2 cellular contexts compared by ENCODE assay signal in genomic region chr3:20464237-20464636, GRCh38.
DNase-seq lines count a peak whose midpoint lies in the region; ATAC-seq, FAIRE-seq and TF ChIP-seq lines count a peak whose summit lies in the region.
"Not testable (repeated sequence)": the region's sequence is repeated elsewhere in the genome, so short reads cannot be mapped to it uniquely, and the experiment has no call there.

No MANE protein-coding gene starts in this region.

- POLR2A ChIA-PET in HEK293 (lab: Yijun Ruan, JAX), result not testable (repeated sequence)
- POLR2A ChIA-PET in K562 (lab: Yijun Ruan, JAX), result interaction anchor here (0.7 kb wide), 1 partner anchor 772 kb away, joined by 3 read pairs; no protein-coding TSS in a partner anchor

- not testable (repeated sequence) for H2AFZ ChIP-seq in K562 (ENCODE audit: low read depth, low read length)

- not testable (repeated sequence) for H3K9ac ChIP-seq in K562 (ENCODE audit: insufficient read depth in 1 of 2, low read depth in 2 of 2, low read length in 2 of 2)

- not testable (repeated sequence) for BruUV-seq in K562 (replicated peaks; lab: Mats Ljungman, UMichigan)

- 0% methylated on average over 2 of the region's 2 CpGs for WGBS in K562 (ENCODE audit: insufficient coverage, low coverage, missing lambda C conversion rate)

- not testable (repeated sequence) for TF ChIP-seq EP300 in K562 (IDR thresholded peaks at IDR 0.05; ENCODE audit: low read length)

- not testable (repeated sequence) for H3K4me1 ChIP-seq in HEK293 (ENCODE audit: control insufficient read depth, insufficient read depth, low read length); K562 (replicated peaks in 1 of 2; ENCODE audit: control insufficient read depth in 2 of 2, insufficient read depth in 2 of 2, low read length in 2 of 2)

- H4K20me1 ChIP-seq in K562 (replicated peaks; ENCODE audit: control insufficient read depth, insufficient read depth, low read length), result not testable (repeated sequence)

- TF ChIP-seq CTCF in HEK293 (tag by site-specific recombination; IDR thresholded peaks at IDR 0.05); K562 (IDR thresholded peaks at IDR 0.05 in 2 of 3, conservative IDR thresholded peaks at IDR 0.05 in 1 of 3; ENCODE audit: insufficient read depth in 2 of 3, low read depth in 1 of 3, low read length in 3 of 3): not testable (repeated sequence)

- H3K9me3 ChIP-seq in HEK293 (ENCODE audit: control insufficient read depth, insufficient read depth, low read depth, low read length); K562 (replicated peaks; ENCODE audit: control insufficient read depth, insufficient read depth, low read depth, low read length): not testable (repeated sequence)

- H3K9me1 ChIP-seq in K562 (ENCODE audit: control insufficient read depth, insufficient read depth, low read length), result not testable (repeated sequence)

- in situ Hi-C loops in K562 (cut with MboI), result not testable (repeated sequence)

- not testable (repeated sequence) for H3K36me3 ChIP-seq in HEK293 (ENCODE audit: control insufficient read depth in 2 of 2, insufficient read depth in 1 of 2, low read length in 2 of 2); K562 (ENCODE audit: control insufficient read depth, insufficient read depth, low read length)

- TF ChIP-seq RAD21 in K562 (CRISPR knock-in tag; conservative IDR thresholded peaks at IDR 0.05 in 1 of 2, IDR thresholded peaks at IDR 0.05 in 1 of 2), result not testable (repeated sequence)

- not testable (repeated sequence) for DNase-seq in K562 (ENCODE audit: extremely low read depth in 1 of 4, low spot score in 3 of 4)

- not testable (repeated sequence) for TF ChIP-seq POLR2A in K562 (conservative IDR thresholded peaks at IDR 0.05)

- intact Hi-C loops in K562 (cut with micrococcal nuclease), result loop anchor here (5.0 kb wide), 1 partner anchor 122 kb away; no protein-coding TSS in a partner anchor

- ATAC-seq in K562, result not testable (repeated sequence)

- H3K79me2 ChIP-seq in K562 (ENCODE audit: control insufficient read depth, insufficient read depth, low read length), result not testable (repeated sequence)

- not testable (repeated sequence) for H3K27me3 ChIP-seq in K562 (ENCODE audit: control insufficient read depth in 2 of 2, insufficient read depth in 2 of 2, low read length in 2 of 2)

- H3K27ac ChIP-seq in HEK293 (ENCODE audit: extremely low read depth, low read depth, low read length); K562 (ENCODE audit: extremely low read depth, low read depth, low read length): not testable (repeated sequence)

- H3K4me2 ChIP-seq in K562 (ENCODE audit: insufficient read depth, low read length), result not testable (repeated sequence)

- FAIRE-seq in K562 (lab: Jason Lieb, UNC), result not testable (repeated sequence)

- CTCF ChIA-PET in HEK293 (lab: Yijun Ruan, JAX); K562 (lab: Yijun Ruan, JAX; ENCODE audit: low intra/inter-chr PET ratio): not testable (repeated sequence)

- H3K4me3 ChIP-seq in HEK293 (ENCODE audit: low read depth, low read length); K562: not testable (repeated sequence)

TF ChIP-seq in HEK293, 187 proteins besides CTCF, POLR2A, EP300 and RAD21:
- TF ChIP-seq ZNF146 (tag by site-specific recombination; IDR thresholded peaks at IDR 0.05), result peak; percentile 71; the same call in 1 of the 2 replicates

TF ChIP-seq in K562, 482 proteins besides CTCF, POLR2A, EP300 and RAD21:
- peak; percentile 88 for TF ChIP-seq ZNF146 (CRISPR knock-in tag; IDR thresholded peaks at IDR 0.05; ENCODE audit: unreplicated experiment)
TF ChIP-seq in K562: peak in this region for 1; not testable (repeated sequence) for 481.
